In the genomic region with DNA sequence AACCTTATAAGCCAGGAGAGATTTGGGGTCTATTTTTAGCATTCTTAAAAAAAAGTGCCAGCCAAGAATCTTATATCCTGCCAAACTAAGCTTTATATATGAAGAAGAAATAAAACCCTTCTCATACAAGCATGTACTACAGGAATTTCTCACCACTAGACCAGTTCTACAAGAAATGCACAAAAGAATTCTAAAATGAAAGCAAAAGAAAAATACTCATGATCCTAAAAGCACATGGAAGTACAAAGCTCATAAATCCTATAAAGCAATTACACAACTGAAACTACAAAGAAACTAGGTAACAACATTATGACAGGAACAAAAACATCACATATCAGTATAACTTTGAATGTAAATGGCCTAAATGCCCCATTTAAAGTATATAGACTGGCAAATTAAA, we compare ENCODE assay signal across 23 cellular contexts. TPM values are rescaled to one million over a fixed set of nuclear protein-coding genes. Genes with fewer than 3 reads are reported as not detected.
"Had no signal": no experiment of that assay in that cellular context is flagged by ENCODE, and none has a peak within 500 bp of the region (broad histone marks: within the 10 kb centered on the region; RNA-seq: fewer than 3 reads in every experiment).

No MANE protein-coding gene starts in this region.

- H3K9me3 ChIP-seq: SK-N-SH had no signal

- FAIRE-seq: RCC 7860 had no signal

- DNase-seq: KBM-7, MV-4-11, NCI-H1048, NCI-H1105, NCI-H1417, NCI-H1436 treated with DMSO at 0.1 percent for 48 hours, NCI-H1694, NCI-H187 treated with DMSO at 0.1 percent for 48 hours, NCI-H2029 treated with DMSO at 0.1 percent for 48 hours, NCI-H2171 treated with DMSO at 0.1 percent for 48 hours, NCI-H2227 treated with DMSO at 0.1 percent for 48 hours, NCI-H524, NCI-H69, NCI-H774, RPMI8226, SHP77, SK-N-SH, SW 1271 had no signal

RNA-seq across cellular contexts. Expression of a gene that starts 34.5 kb away (rescaled TPM):
- total RNA-seq: LHCN-M2, MCF 10A, NCI-H460, SK-MEL-5 had no signal
- polyA plus RNA-seq: SK-N-SH had no signal
